11 cellular contexts compared by ENCODE assay signal in the genomic region with DNA sequence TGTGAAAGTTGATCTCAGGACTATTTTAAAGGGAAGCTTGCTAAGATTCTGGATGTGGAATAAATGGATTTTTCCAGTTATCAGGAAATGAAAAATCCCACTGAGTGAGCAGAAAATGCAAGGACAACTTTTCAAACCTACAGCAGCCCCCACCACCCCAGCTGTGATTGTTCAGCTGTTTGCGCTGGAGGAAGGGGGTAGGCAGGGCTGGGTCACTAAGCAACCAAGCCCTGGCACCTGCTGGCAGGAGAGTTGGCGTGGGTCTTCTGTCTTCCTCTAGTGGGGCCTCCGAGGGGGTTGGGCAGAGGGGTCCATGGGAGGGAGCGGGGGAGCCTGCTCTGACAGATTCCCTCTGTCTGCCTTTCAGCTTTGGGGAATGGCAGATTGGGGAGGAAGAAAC. TPM values are rescaled to one million over a fixed set of nuclear protein-coding genes. Genes with fewer than 3 reads are reported as not detected.
DNase-seq lines count a peak whose midpoint lies in the region; ATAC-seq, FAIRE-seq and TF ChIP-seq lines count a peak whose summit lies in the region.
"Had no signal": no experiment of that assay in that cellular context is flagged by ENCODE, and none has a peak within 500 bp of the region (broad histone marks: within the 10 kb centered on the region; RNA-seq: fewer than 3 reads in every experiment).

No MANE protein-coding gene starts in this region.

- no peak for DNase-seq in activated naive CD4-positive, alpha-beta T cell treated with Interleukin-2 at 50 U/mL for 16 hours
- DNase-seq in NCI-H187 treated with DMSO at 0.1 percent for 48 hours (lab: John Stamatoyannopoulos, UW) (peak; percentile 73), upper lobe of left lung (no peak), GM19239 (ENCODE audit: insufficient read length, low spot score) (no peak), Ammon's horn (ENCODE audit: low spot score) (no peak)
- no peak for DNase-seq in activated naive CD8-positive, alpha-beta T cell treated with anti-CD3 and anti-CD28 coated beads for 36 hours
- DNase-seq: aorta, NCI-H524 treated with DMSO at 0.1 percent for 48 hours had no signal

- no peak for TF ChIP-seq POLR2A in upper lobe of left lung (IDR thresholded peaks at IDR 0.05)

- H3K4me3 ChIP-seq in thymus (ENCODE audit: low read length) (no peak overlapping the region), upper lobe of left lung (no peak overlapping the region)

- peaks cover 48% of the 10 kb centered on the region for H3K36me3 Mint-ChIP-seq in activated naive CD4-positive, alpha-beta T cell treated with anti-CD3 and anti-CD28 coated beads, Interleukin-2, amount 50 U/mL, for 24 hours
- H3K36me3 Mint-ChIP-seq in activated naive CD8-positive, alpha-beta T cell treated with anti-CD3 and anti-CD28 coated beads for 36 hours, result peaks cover 91% of the 10 kb centered on the region

- no peak for FAIRE-seq in GM19239 (lab: Jason Lieb, UNC)

- H3K27ac Mint-ChIP-seq in activated naive CD4-positive, alpha-beta T cell treated with anti-CD3 and anti-CD28 coated beads, Interleukin-2, amount 50 U/mL, for 24 hours, result peak overlapping the region; percentile 98
- H3K27ac Mint-ChIP-seq in activated naive CD8-positive, alpha-beta T cell treated with anti-CD3 and anti-CD28 coated beads for 36 hours, result peak overlapping the region; percentile 99

- H3K27me3 ChIP-seq in thymus (ENCODE audit: control insufficient read depth, insufficient read depth), result no peaks in the 10 kb centered on the region
- no peaks in the 10 kb centered on the region for H3K27me3 ChIP-seq in upper lobe of left lung

- WGBS in thymus, result 22% methylated on average over 4 of the region's 4 CpGs
- WGBS in upper lobe of left lung, 2 donors, result 61 to 100% methylated on average over 3 to 4 of the region's 4 CpGs

- H3K9me3 ChIP-seq in thymus (ENCODE audit: control insufficient read depth), result no peaks in the 10 kb centered on the region
- H3K9me3 ChIP-seq in upper lobe of left lung, result no peaks in the 10 kb centered on the region

- H3K4me1 Mint-ChIP-seq in activated naive CD4-positive, alpha-beta T cell treated with anti-CD3 and anti-CD28 coated beads, Interleukin-2, amount 50 U/mL, for 24 hours, result peaks cover 99% of the 10 kb centered on the region
- peaks cover 96% of the 10 kb centered on the region for H3K4me1 Mint-ChIP-seq in activated naive CD8-positive, alpha-beta T cell treated with anti-CD3 and anti-CD28 coated beads for 36 hours

- H3K4me1 ChIP-seq in thymus (ENCODE audit: control insufficient read depth, insufficient read depth, low read length) (peaks cover 67% of the 10 kb centered on the region), upper lobe of left lung (peaks cover 4 to 43% (median 14%) of the 10 kb centered on the region in 4 donors)

- TF ChIP-seq EP300 in upper lobe of left lung (IDR thresholded peaks at IDR 0.05), result no peak

- no peaks in the 10 kb centered on the region for H3K9me3 Mint-ChIP-seq in activated naive CD4-positive, alpha-beta T cell treated with anti-CD3 and anti-CD28 coated beads, Interleukin-2, amount 50 U/mL, for 24 hours
- H3K9me3 Mint-ChIP-seq in activated naive CD8-positive, alpha-beta T cell treated with anti-CD3 and anti-CD28 coated beads for 36 hours, result no peaks in the 10 kb centered on the region

- no peak for TF ChIP-seq CTCF in upper lobe of left lung (IDR thresholded peaks at IDR 0.05)

- H3K27ac ChIP-seq in thymus (ENCODE audit: low read depth) (peak overlapping the region; percentile 12), upper lobe of left lung (peak overlapping the region in 1 of 4 donors; percentile 47)

- no peaks in the 10 kb centered on the region for H3K27me3 Mint-ChIP-seq in activated naive CD4-positive, alpha-beta T cell treated with anti-CD3 and anti-CD28 coated beads, Interleukin-2, amount 50 U/mL, for 24 hours
- peaks cover 3% of the 10 kb centered on the region for H3K27me3 Mint-ChIP-seq in activated naive CD8-positive, alpha-beta T cell treated with anti-CD3 and anti-CD28 coated beads for 36 hours

- ATAC-seq in upper lobe of left lung (ENCODE audit: low FRiP score in 2 of 2), result no peak
- ATAC-seq: sciatic nerve had no signal

- H3K36me3 ChIP-seq in thymus (ENCODE audit: control insufficient read depth, insufficient read depth) (peaks cover 60% of the 10 kb centered on the region), upper lobe of left lung (peaks cover 0 to 5% (median 0%) of the 10 kb centered on the region in 4 donors)

- peak overlapping the region; percentile 99 for H3K4me3 Mint-ChIP-seq in activated naive CD4-positive, alpha-beta T cell treated with anti-CD3 and anti-CD28 coated beads, Interleukin-2, amount 50 U/mL, for 24 hours
- H3K4me3 Mint-ChIP-seq in activated naive CD8-positive, alpha-beta T cell treated with anti-CD3 and anti-CD28 coated beads for 36 hours, result peak overlapping the region; percentile 82

RNA-seq across cellular contexts. Expression of a gene that starts 45.3 kb away (rescaled TPM):
- 100 to 1,000 TPM; 112 to 113 TPM for total RNA-seq in activated naive CD8-positive, alpha-beta T cell treated with anti-CD3 and anti-CD28 coated beads for 36 hours
- 43.2 TPM for polyA plus RNA-seq in thymus
- total RNA-seq in upper lobe of left lung, result 10 to 100 TPM; 32.6 to 84.9 (median 45.4) TPM

RNA-seq across cellular contexts. Expression of a gene that starts 59.6 kb away (rescaled TPM):
- total RNA-seq in activated naive CD8-positive, alpha-beta T cell treated with anti-CD3 and anti-CD28 coated beads for 36 hours, result 100 to 1,000 TPM; 223 to 226 TPM
- polyA plus RNA-seq in thymus, result 54.3 TPM
- 10 to 100 TPM; 47.2 to 61.1 (median 54.9) TPM for total RNA-seq in upper lobe of left lung
